22 cellular contexts compared by ENCODE assay signal in genomic region chr17:51255673-51256072, GRCh38. TPM values are rescaled to one million over a fixed set of nuclear protein-coding genes. Genes with fewer than 3 reads are reported as not detected.
DNase-seq lines count a peak whose midpoint lies in the region; ATAC-seq, FAIRE-seq and TF ChIP-seq lines count a peak whose summit lies in the region.
"Had no signal": no experiment of that assay in that cellular context is flagged by ENCODE, and none has a peak within 500 bp of the region (broad histone marks: within the 10 kb centered on the region; RNA-seq: fewer than 3 reads in every experiment).

No MANE protein-coding gene starts in this region.

- H3K9ac ChIP-seq in GM12878 (ENCODE audit: control insufficient read depth, insufficient read depth, low read length), result no peak overlapping the region
- H3K9ac ChIP-seq in liver (ENCODE audit: low read depth in 1 of 2, low read length in 2 of 2), result no peak overlapping the region
- H3K9ac ChIP-seq: GM23248 had no signal

- H3K4me3 ChIP-seq in GM12878 (no peak overlapping the region), liver (ENCODE audit: low read depth in 1 of 3, low read length in 3 of 3) (peak overlapping the region in 1 of 3 donors; percentile 17)
- H3K4me3 ChIP-seq: GM23248 had no signal

- intact Hi-C loops in Calu3 (cut with micrococcal nuclease; ENCODE audit: unreplicated experiment) (loop anchor here (2.0 to 5.0 kb wide), 2 partner anchors 23 to 78 kb away; no protein-coding TSS in a partner anchor), GM12878 (cut with micrococcal nuclease; ENCODE audit: unreplicated experiment) (loop anchor here (10.0 kb wide), 1 partner anchor 391 kb away; the partner anchor contains the start of gene TOB1)

- SMC1A ChIA-PET in GM12878 (lab: Charles Lee; ENCODE audit: uncharacterized antibody, unreplicated experiment), result interaction anchor here (0.6 to 1.7 kb wide), 2 partner anchors 8 to 18 kb away, joined by 3 to 5 read pairs; no protein-coding TSS in a partner anchor

- in situ Hi-C loops in GM12878 (cut with MboI), result no loop called here

- FAIRE-seq in GM12878 (lab: Jason Lieb, UNC), result no peak
- FAIRE-seq: GM12892 had no signal

- ATAC-seq in GM12878 (no peak), HG02852 (IDR thresholded peaks at IDR 0.05; ENCODE audit: unreplicated experiment) (no peak)
- ATAC-seq: Panc1 had no signal

- RAD21 ChIA-PET in GM12878 (lab: Charles Lee; ENCODE audit: unreplicated experiment), result no interaction called here

- H3K4me1 Mint-ChIP-seq in Calu3 (ENCODE audit: low read depth, unreplicated experiment), result peaks cover 57% of the 10 kb centered on the region

- 97% methylated on average over 6 of the region's 6 CpGs for WGBS in GM12878 (ENCODE audit: insufficient coverage, insufficient replicate concordance, low lambda C conversion rate, missing lambda C conversion rate)
- WGBS in liver, result 34% methylated on average over 6 of the region's 6 CpGs

- H3K27ac Mint-ChIP-seq in Calu3 (ENCODE audit: unreplicated experiment), result peak overlapping the region; percentile 74
- H3K27ac Mint-ChIP-seq: H9, HFFc6 had no signal

- no peaks in the 10 kb centered on the region for H3K27me3 ChIP-seq in GM12878 (replicated peaks in 1 of 2; ENCODE audit: control insufficient read depth in 2 of 2, insufficient read depth in 2 of 2, low read length in 1 of 2)
- H3K27me3 ChIP-seq in liver (ENCODE audit: control insufficient read depth in 4 of 4, insufficient read depth in 4 of 4, low read length in 3 of 4), result no peaks in the 10 kb centered on the region

- CTCF ChIA-PET in Calu3 (lab: Charles Lee), result interaction anchor here (0.5 to 1.1 kb wide), 9 partner anchors 8 to 256 kb away, joined by 3 to 8 read pairs (median 4); no protein-coding TSS in a partner anchor
- CTCF ChIA-PET in GM12878 (lab: Yijun Ruan, JAX), result interaction anchor here (1.5 to 3.2 kb wide), 2 partner anchors 15 to 17 kb away, joined by 4 to 9 read pairs; no protein-coding TSS in a partner anchor

- TF ChIP-seq CTCF in 22Rv1 (IDR thresholded peaks at IDR 0.05) (no peak), Calu3 (IDR thresholded peaks at IDR 0.05; ENCODE audit: unreplicated experiment) (no peak), GM12878 (IDR thresholded peaks at IDR 0.05 in 2 of 3, conservative IDR thresholded peaks at IDR 0.05 in 1 of 3; ENCODE audit: control insufficient read depth in 2 of 3, extremely low read depth in 1 of 3, insufficient read depth in 1 of 3, low read depth in 3 of 3, low read length in 3 of 3) (no peak), liver (IDR thresholded peaks at IDR 0.05; ENCODE audit: low read depth, low read length, missing input control) (no peak)

- TF ChIP-seq RAD21 in GM12878 (IDR thresholded peaks at IDR 0.05; ENCODE audit: insufficient read depth, low read depth, low read length) (no peak), liver (IDR thresholded peaks at IDR 0.05) (no peak)

- DNase-seq in Calu3 (no peak), GM12878 (ENCODE audit: low read depth, low spot score) (no peak), mucosa of gallbladder (ENCODE audit: low spot score) (no peak), medulla oblongata (ENCODE audit: extremely low spot score) (no peak), glomerular visceral epithelial cell (ENCODE audit: extremely low spot score) (no peak)
- DNase-seq: Caco-2; CD4-positive, alpha-beta memory T cell; GM23248; H9; HFFc6; KBM-7; NCI-H1092; NCI-H1436 treated with DMSO at 0.1 percent for 48 hours; NCI-H1930; NCI-H748 treated with DMSO at 0.1 percent for 48 hours; SIG-M5 had no signal

- POLR2A ChIA-PET in GM12878 (lab: Charles Lee), result interaction anchor here (0.5 kb wide), 2 partner anchors 9 to 65 kb away, joined by 3 to 5 read pairs; no protein-coding TSS in a partner anchor

- BruUV-seq in Calu3 (replicated peaks; lab: Mats Ljungman, UMichigan), result no TSS peak
- BruUV-seq in GM12878 (replicated peaks; lab: Mats Ljungman, UMichigan), result no TSS peak

- TF ChIP-seq EP300 in GM12878 (IDR thresholded peaks at IDR 0.05; ENCODE audit: borderline replicate concordance in 1 of 2, control insufficient read depth in 1 of 2, low read depth in 2 of 2, low read length in 2 of 2), result no peak

- peaks cover 64% of the 10 kb centered on the region for H3K36me3 Mint-ChIP-seq in Calu3 (ENCODE audit: insufficient read depth, unreplicated experiment)

- H3K4me2 ChIP-seq in GM12878 (ENCODE audit: control insufficient read depth, insufficient read depth), result peak overlapping the region; percentile 33; the same call in 1 of the 2 replicates

- H3K9me3 Mint-ChIP-seq in Calu3 (ENCODE audit: low read depth, unreplicated experiment), result no peaks in the 10 kb centered on the region
- H3K9me3 Mint-ChIP-seq: HFFc6 had no signal

- peaks cover 0 to 9% of the 10 kb centered on the region in 2 experiments; a peak in 1 of 4 replicates for H3K36me3 ChIP-seq in GM12878 (ENCODE audit: control insufficient read depth in 2 of 2, insufficient read depth in 2 of 2, low read length in 1 of 2)
- H3K36me3 ChIP-seq in liver (ENCODE audit: control insufficient read depth in 4 of 4, insufficient read depth in 3 of 4, low read depth in 1 of 4, low read length in 3 of 4), result peaks cover 0 to 4% (median under 1%) of the 10 kb centered on the region in 4 donors

- TF ChIP-seq POLR2A in GM12878 (IDR thresholded peaks at IDR 0.05; ENCODE audit: low read depth, low read length), result no peak

- H3K27ac ChIP-seq in 22Rv1, result 0 out of 2 replicates have a peak overlapping the region, but pooled peaks have one; percentile 28
- no peak overlapping the region for H3K27ac ChIP-seq in GM12878 (ENCODE audit: control insufficient read depth, insufficient read depth)
- no peak overlapping the region for H3K27ac ChIP-seq in liver (ENCODE audit: low read depth in 1 of 2, low read length in 2 of 2)
- H3K27ac ChIP-seq: GM23248, HL-60 had no signal

- H3K9me3 ChIP-seq in GM12878 (replicated peaks; ENCODE audit: control insufficient read depth, insufficient read depth, low read length) (no peaks in the 10 kb centered on the region; the same call in 2 of the 3 replicates), liver (ENCODE audit: control insufficient read depth in 4 of 4, low read length in 3 of 4) (no peaks in the 10 kb centered on the region)
- H3K9me3 ChIP-seq: Caco-2 had no signal

- H4K20me1 ChIP-seq in GM12878 (ENCODE audit: control insufficient read depth, insufficient read depth), result no peaks in the 10 kb centered on the region

- H3K27me3 Mint-ChIP-seq in Calu3 (ENCODE audit: unreplicated experiment), result no peaks in the 10 kb centered on the region
- H3K27me3 Mint-ChIP-seq: CD4-positive, alpha-beta memory T cell had no signal

- peaks cover 66% of the 10 kb centered on the region for H3K79me2 ChIP-seq in GM12878 (ENCODE audit: control insufficient read depth, insufficient read depth, low read length)

- peak overlapping the region; percentile 66 for H3K4me3 Mint-ChIP-seq in Calu3 (ENCODE audit: low read depth, unreplicated experiment)
- H3K4me3 Mint-ChIP-seq: H9, HFFc6 had no signal

- H2AFZ ChIP-seq in GM12878 (ENCODE audit: control insufficient read depth, low read depth, low read length), result no peak overlapping the region
- H2AFZ ChIP-seq: GM23248 had no signal

- H3K4me1 ChIP-seq in GM12878 (ENCODE audit: control insufficient read depth, insufficient read depth, low read length), result peaks cover 3% of the 10 kb centered on the region; the same call in 1 of the 2 replicates
- peaks cover 11 to 44% (median 39%) of the 10 kb centered on the region in 4 donors for H3K4me1 ChIP-seq in liver (ENCODE audit: control insufficient read depth in 4 of 4, insufficient read depth in 4 of 4, low read length in 3 of 4)

TF ChIP-seq in GM12878, 131 proteins besides CTCF, POLR2A, EP300 and RAD21 (continues in another document):
- no peak for TF ChIP-seq ESRRA (IDR thresholded peaks at IDR 0.05; ENCODE audit: low read length)

RNA-seq across cellular contexts. Expression of gene MBTD1, which starts 4.2 kb away (rescaled TPM):
- total RNA-seq in Calu3 (2022) (35.6 and 38.4 TPM in 2 replicates), GM12878 (2014; rRNA removed) (10.8 and 11.7 TPM in 2 replicates), GM12878 (2014; rRNA removed; fragmentation: Illumina TruSeq; extraction: Trizol) (10.0 and 12.6 TPM in 2 replicates), GM12878 (2021) (9.8 and 10.5 TPM in 2 replicates), liver (10 to 100 TPM; 12.8 to 14.2 TPM), mucosa of gallbladder (17.1 TPM)
- 119 and 142 TPM in 2 replicates for total RNA-seq in GM12878 (2013; cell fraction: nucleolus; rRNA removed)
- 4.1 TPM for polyA plus RNA-seq in GM12878 (2011; ENCODE audit: low read depth)
- polyA plus RNA-seq in GM12878 (2011; rRNA removed) (16.7 and 26.3 TPM in 2 replicates), GM12878 (2014; fragmentation: Illumina TruSeq; extraction: Trizol) (10.5 and 15.5 TPM in 2 replicates), GM12878 (2014; fragmentation: Nextera tagmentation; extraction: Ambion mirVana) (1 to 10 TPM; 1.3 to 2.0 TPM), GM12878 (2014; rRNA removed) (7.5 and 9.0 TPM in 2 replicates), GM12878 (2016; fragmentation: Nextera tagmentation; extraction: Ambion mirVana) (1 to 10 TPM; 2.8 to 3.5 TPM), liver (1 to 10 TPM; 2.4 to 2.9 TPM)
- 4.5 and 5.5 TPM in 2 replicates for polyA plus RNA-seq in GM12878 (2011; cell fraction: cytosol; rRNA removed)
- 16.0 and 19.2 TPM in 2 replicates for polyA plus RNA-seq in GM12878 (2011; cell fraction: nucleus; rRNA removed)
- polyA plus RNA-seq in GM12878 (2012), result 7.8 and 9.9 TPM in 2 replicates
- 18.6 and 21.7 TPM in 2 replicates for polyA minus RNA-seq in GM12878 (2011; rRNA and poly(A)+ RNA removed)
- polyA minus RNA-seq in GM12878 (2011; cell fraction: cytosol; rRNA and poly(A)+ RNA removed), result 4.3 and 7.3 TPM in 2 replicates
- 30.9 and 32.7 TPM in 2 replicates for polyA minus RNA-seq in GM12878 (2011; cell fraction: nucleus; rRNA and poly(A)+ RNA removed)

RNA-seq across cellular contexts. Expression of gene UTP18, which starts 4.7 kb away (rescaled TPM):
- total RNA-seq in Calu3 (2022), result 66.7 and 68.5 TPM in 2 replicates
- 50.0 and 50.5 TPM in 2 replicates for total RNA-seq in GM12878 (2013; cell fraction: nucleolus; rRNA removed)
- total RNA-seq in GM12878 (2014; rRNA removed), result 58.4 and 72.8 TPM in 2 replicates
- 63.0 and 65.7 TPM in 2 replicates for total RNA-seq in GM12878 (2014; rRNA removed; fragmentation: Illumina TruSeq; extraction: Trizol)
- total RNA-seq in GM12878 (2021), result 54.9 and 62.4 TPM in 2 replicates
- 24.8 TPM for polyA plus RNA-seq in GM12878 (2011; ENCODE audit: low read depth)
- polyA plus RNA-seq in GM12878 (2011; rRNA removed), result 63.9 and 95.8 TPM in 2 replicates
- polyA plus RNA-seq in GM12878 (2011; cell fraction: cytosol; rRNA removed), result 19.0 and 19.5 TPM in 2 replicates
- 23.6 and 34.1 TPM in 2 replicates for polyA plus RNA-seq in GM12878 (2011; cell fraction: nucleus; rRNA removed)
- 31.7 and 41.2 TPM in 2 replicates for polyA plus RNA-seq in GM12878 (2012)
- polyA plus RNA-seq in GM12878 (2014; fragmentation: Illumina TruSeq; extraction: Trizol), result 51.7 and 56.9 TPM in 2 replicates
- polyA plus RNA-seq in GM12878 (2014; fragmentation: Nextera tagmentation; extraction: Ambion mirVana), result 10 to 100 TPM; 31.0 to 59.2 TPM
- polyA plus RNA-seq in GM12878 (2014; rRNA removed), result 42.4 and 45.4 TPM in 2 replicates
- 100 to 1,000 TPM; 102 to 111 TPM for polyA plus RNA-seq in GM12878 (2016; fragmentation: Nextera tagmentation; extraction: Ambion mirVana)
- 14.3 and 16.8 TPM in 2 replicates for polyA minus RNA-seq in GM12878 (2011; rRNA and poly(A)+ RNA removed)
- 9.0 and 11.0 TPM in 2 replicates for polyA minus RNA-seq in GM12878 (2011; cell fraction: cytosol; rRNA and poly(A)+ RNA removed)
- polyA minus RNA-seq in GM12878 (2011; cell fraction: nucleus; rRNA and poly(A)+ RNA removed), result 7.9 and 11.1 TPM in 2 replicates
- total RNA-seq in liver, result 10 to 100 TPM; 15.7 to 17.4 TPM
- polyA plus RNA-seq in liver, result 10 to 100 TPM; 12.4 to 12.6 TPM
- 17.4 TPM for total RNA-seq in mucosa of gallbladder
